ENCODE assay signal across 22 cellular contexts in the genomic region with DNA sequence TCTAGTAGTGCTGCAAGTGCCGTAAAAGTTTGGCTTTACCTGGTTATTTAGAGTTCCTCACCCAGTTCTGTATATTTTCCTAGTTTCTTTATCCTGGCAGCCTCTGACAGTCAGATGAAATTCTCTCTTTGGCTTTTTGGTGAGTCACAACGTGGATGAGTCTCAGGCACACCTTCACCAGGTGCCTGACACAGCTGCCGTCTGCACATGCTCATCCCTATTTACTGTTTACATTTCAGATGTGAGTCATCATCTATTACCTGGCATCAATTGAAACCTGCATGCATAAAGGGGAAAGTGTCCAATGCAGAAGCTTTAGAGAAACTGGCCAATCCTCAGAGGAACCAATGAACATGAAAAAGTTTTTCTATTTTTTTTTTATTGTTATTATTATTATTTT. TPM values are rescaled to one million over a fixed set of nuclear protein-coding genes. Genes with fewer than 3 reads are reported as not detected.
DNase-seq lines count a peak whose midpoint lies in the region; ATAC-seq and TF ChIP-seq lines count a peak whose summit lies in the region.
"Had no signal": no experiment of that assay in that cellular context is flagged by ENCODE, and none has a peak within 500 bp of the region (broad histone marks: within the 10 kb centered on the region; RNA-seq: fewer than 3 reads in every experiment).

No MANE protein-coding gene starts in this region.

- TF ChIP-seq POLR2A in breast epithelium (IDR thresholded peaks at IDR 0.05) = no peak

- no peaks in the 10 kb centered on the region for H3K9me3 Mint-ChIP-seq in MCF 10A (ENCODE audit: unreplicated experiment)
- H3K9me3 Mint-ChIP-seq: activated naive CD8-positive, alpha-beta T cell treated with anti-CD3 and anti-CD28 coated beads for 36 hours; activated T-helper 1 cell treated with anti-CD3 and anti-CD28 coated beads, Interleukin-12 subunit alpha, Interleukin-12 subunit beta, Interleukin-2, Interleukin-4 antibody, amounts not matched to agents 30 ng/mL and 10 ng/mL and 1 ng/mL, durations not matched to agents 14 hours and 24 hours and 36 hours; stimulated activated effector memory CD8-positive, alpha-beta T cell treated with anti-CD3 and anti-CD28 coated beads, Interleukin-12 subunit alpha, Interleukin-12 subunit beta, amount 100 ng/mL, for 72 hours had no signal

- no peak overlapping the region for H3K27ac Mint-ChIP-seq in MCF 10A (ENCODE audit: low read depth, unreplicated experiment)
- H3K27ac Mint-ChIP-seq: activated naive CD8-positive, alpha-beta T cell treated with anti-CD3 and anti-CD28 coated beads for 36 hours; activated T-helper 1 cell treated with anti-CD3 and anti-CD28 coated beads, Interleukin-12 subunit alpha, Interleukin-12 subunit beta, Interleukin-2, Interleukin-4 antibody, amounts not matched to agents 30 ng/mL and 10 ng/mL and 1 ng/mL, durations not matched to agents 14 hours and 24 hours and 36 hours; stimulated activated effector memory CD8-positive, alpha-beta T cell treated with anti-CD3 and anti-CD28 coated beads, Interleukin-12 subunit alpha, Interleukin-12 subunit beta, amount 100 ng/mL, for 72 hours had no signal

- CTCF ChIA-PET in MCF 10A (lab: Yijun Ruan, JAX) = interaction anchor here (0.7 to 1.3 kb wide), 5 partner anchors 31 to 840 kb away, joined by 3 to 6 read pairs (median 4); partner anchors contain the start of gene ADGRF4

- H3K4me3 Mint-ChIP-seq in MCF 10A (ENCODE audit: unreplicated experiment) = no peak overlapping the region
- H3K4me3 Mint-ChIP-seq: activated naive CD8-positive, alpha-beta T cell treated with anti-CD3 and anti-CD28 coated beads for 36 hours; activated T-helper 1 cell treated with anti-CD3 and anti-CD28 coated beads, Interleukin-12 subunit alpha, Interleukin-12 subunit beta, Interleukin-2, Interleukin-4 antibody, amounts not matched to agents 30 ng/mL and 10 ng/mL and 1 ng/mL, durations not matched to agents 14 hours and 24 hours and 36 hours; stimulated activated effector memory CD8-positive, alpha-beta T cell treated with anti-CD3 and anti-CD28 coated beads, Interleukin-12 subunit alpha, Interleukin-12 subunit beta, amount 100 ng/mL, for 72 hours had no signal

- peaks cover 17% of the 10 kb centered on the region for H3K4me1 Mint-ChIP-seq in MCF 10A (ENCODE audit: insufficient read depth, unreplicated experiment)
- H3K4me1 Mint-ChIP-seq: stimulated activated effector memory CD8-positive, alpha-beta T cell treated with anti-CD3 and anti-CD28 coated beads, Interleukin-12 subunit alpha, Interleukin-12 subunit beta, amount 100 ng/mL, for 72 hours had no signal

- POLR2A ChIA-PET in MCF 10A (lab: Yijun Ruan, JAX) = interaction anchor here (0.5 to 2.0 kb wide), 9 partner anchors 9 to 509 kb away, joined by 3 to 6 read pairs (median 4); no protein-coding TSS in a partner anchor

- DNase-seq in MCF 10A (ENCODE audit: unreplicated experiment) = peak; percentile 85
- DNase-seq in breast epithelium (ENCODE audit: low spot score in 2 of 2) = no peak
- DNase-seq in NCI-H510A treated with DMSO at 0.1 percent for 48 hours (lab: John Stamatoyannopoulos, UW) = peak; percentile 88
- DNase-seq in cardiac septum (ENCODE audit: low spot score) = no peak
- DNase-seq in NCI-H1694 (lab: John Stamatoyannopoulos, UW) = no peak
- DNase-seq: activated CD4-positive, CD25-positive, alpha-beta regulatory T cell; activated naive CD8-positive, alpha-beta T cell treated with anti-CD3 and anti-CD28 coated beads for 36 hours; DMS 273 treated with DMSO at 0.1 percent for 48 hours; foreskin melanocyte; left lung; MG63; stimulated activated CD4-positive, alpha-beta T cell treated with anti-CD3 and anti-CD28 coated beads, Interleukin-15, amount 100 ng/mL, for 24 hours; T-helper 2 cell had no signal

- no peaks in the 10 kb centered on the region for H3K9me3 ChIP-seq in breast epithelium
- H3K9me3 ChIP-seq: A549; BLaER1 treated with 17β-estradiol and CSF1 and Interleukin-3, amounts not matched to agents 10 nM and 100 nM; left lung; MG63; thoracic aorta had no signal

- no peaks in the 10 kb centered on the region for H3K27me3 Mint-ChIP-seq in MCF 10A (ENCODE audit: insufficient read depth, unreplicated experiment)

- TF ChIP-seq CTCF in MCF 10A (IDR thresholded peaks at IDR 0.05; ENCODE audit: unreplicated experiment) (no peak), breast epithelium (IDR thresholded peaks at IDR 0.05) (no peak)

- H3K27me3 ChIP-seq in breast epithelium = no peaks in the 10 kb centered on the region
- H3K27me3 ChIP-seq: BLaER1 treated with 17β-estradiol and CSF1 and Interleukin-3, amounts not matched to agents 10 nM and 100 nM; left lung; MG63 had no signal

- H3K4me1 ChIP-seq in breast epithelium = no peaks in the 10 kb centered on the region
- H3K4me1 ChIP-seq: BLaER1 treated with 17β-estradiol and CSF1 and Interleukin-3, amounts not matched to agents 10 nM and 100 nM had no signal

- H3K36me3 ChIP-seq in breast epithelium = no peaks in the 10 kb centered on the region
- H3K36me3 ChIP-seq: BLaER1 treated with 17β-estradiol and CSF1 and Interleukin-3, amounts not matched to agents 10 nM and 100 nM; left lung; MG63; thoracic aorta had no signal

- no TSS peak for BruUV-seq in MCF 10A (replicated peaks; lab: Mats Ljungman, UMichigan)

- no peak overlapping the region for H3K27ac ChIP-seq in breast epithelium
- H3K27ac ChIP-seq: A549; BLaER1 treated with 17β-estradiol and CSF1 and Interleukin-3, amounts not matched to agents 10 nM and 100 nM; coronary artery; left lung; thoracic aorta had no signal

- no peaks in the 10 kb centered on the region for H3K36me3 Mint-ChIP-seq in MCF 10A (ENCODE audit: insufficient read depth, unreplicated experiment)
- H3K36me3 Mint-ChIP-seq: activated naive CD8-positive, alpha-beta T cell treated with anti-CD3 and anti-CD28 coated beads for 36 hours; stimulated activated effector memory CD8-positive, alpha-beta T cell treated with anti-CD3 and anti-CD28 coated beads, Interleukin-12 subunit alpha, Interleukin-12 subunit beta, amount 100 ng/mL, for 72 hours had no signal

- intact Hi-C loops in MCF 10A (cut with micrococcal nuclease) (no loop called here), breast epithelium (cut with DNase I; ENCODE audit: low total_unique reads) (no loop called here), cardiac septum (cut with DNase I) (no loop called here)

- no peak overlapping the region for H3K4me3 ChIP-seq in breast epithelium
- H3K4me3 ChIP-seq: A549; BLaER1 treated with 17β-estradiol and CSF1 and Interleukin-3, amounts not matched to agents 10 nM and 100 nM; coronary artery; left lung; MG63; thoracic aorta had no signal

- ATAC-seq in esophagus mucosa (peak; percentile 97), GM21529 (IDR thresholded peaks at IDR 0.05; ENCODE audit: unreplicated experiment) (no peak), HG03342 (IDR thresholded peaks at IDR 0.05; ENCODE audit: unreplicated experiment) (no peak)
- ATAC-seq: A549; left lung; stimulated activated effector memory CD8-positive, alpha-beta T cell treated with anti-CD3 and anti-CD28 coated beads, Interleukin-12 subunit alpha, Interleukin-12 subunit beta, amount 100 ng/mL, for 72 hours had no signal

RNA-seq across cellular contexts. Expression of gene ADGRF4, which starts 33.3 kb away (rescaled TPM):
- total RNA-seq in MCF 10A (2022) = 1.2 and 4.0 TPM in 2 replicates
- total RNA-seq in breast epithelium = under 1 TPM in 2 of 3 donors, not detected in 1; 0.15 to 0.16 TPM
- 13.6 TPM for total RNA-seq in esophagus mucosa
- total RNA-seq in cardiac septum = not detected
- total RNA-seq: activated naive CD8-positive, alpha-beta T cell treated with anti-CD3 and anti-CD28 coated beads for 36 hours; activated T-helper 1 cell treated with anti-CD3 and anti-CD28 coated beads, Interleukin-12 subunit alpha, Interleukin-12 subunit beta, Interleukin-2, Interleukin-4 antibody, amounts not matched to agents 30 ng/mL and 10 ng/mL and 1 ng/mL, durations not matched to agents 14 hours and 24 hours and 36 hours; thoracic aorta had no signal

Comparison
In these comparisons a context has a peak if more than half of its experiments do, and no peak if none do; other contexts are left out.
1. DNase-seq: peak in MCF 10A (single experiment) and NCI-H510A treated with DMSO at 0.1 percent for 48 hours (single experiment); none in breast epithelium (0 of 2), cardiac septum (single experiment) and NCI-H1694 (single experiment).